ENCODE assay signal across 12 cellular contexts in the genomic region with DNA sequence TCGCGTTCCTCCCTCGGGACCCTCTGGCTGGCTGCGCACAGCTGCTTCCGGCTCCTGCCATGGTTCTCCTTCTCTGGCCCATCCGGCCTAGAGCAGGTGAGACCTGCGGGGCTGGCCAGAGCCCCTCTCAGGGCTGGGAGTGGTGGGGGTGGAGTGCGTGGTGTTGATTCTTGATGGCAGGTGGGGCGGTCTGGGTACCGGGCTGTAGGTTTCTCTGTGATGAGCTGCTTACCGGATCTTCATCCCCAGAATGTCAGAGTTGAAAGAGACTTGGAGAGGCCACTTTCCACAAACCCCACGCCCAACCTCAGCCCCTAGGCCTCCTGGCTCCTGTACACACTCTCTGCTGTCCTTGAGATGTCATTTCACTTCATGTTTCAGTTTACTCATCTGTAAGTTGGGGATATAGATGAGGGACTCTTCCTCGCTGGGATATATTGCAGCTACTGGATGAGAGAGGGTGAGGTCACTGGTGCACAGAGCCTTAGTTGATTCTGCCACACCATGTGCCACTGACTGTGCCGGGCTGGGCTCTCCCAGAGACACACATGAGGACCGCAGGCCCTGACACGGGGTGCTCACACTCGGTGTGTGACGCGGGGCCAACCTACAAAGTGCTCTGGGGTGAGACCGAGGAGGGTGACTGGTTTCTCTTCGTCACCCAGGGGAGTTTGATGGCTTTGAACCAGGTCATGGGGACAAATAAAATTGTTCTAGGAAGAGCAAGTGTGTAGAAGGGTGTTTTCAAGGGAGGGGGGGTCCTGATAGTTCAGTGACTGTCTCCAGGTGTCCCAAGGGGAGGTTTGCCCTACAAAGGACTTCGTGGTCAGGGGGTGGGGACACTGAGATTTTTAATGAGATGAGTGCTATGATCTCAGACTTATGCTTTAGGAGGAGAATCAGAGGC. TPM values are rescaled to one million over a fixed set of nuclear protein-coding genes. Genes with fewer than 3 reads are reported as not detected.
DNase-seq lines count a peak whose midpoint lies in the region; ATAC-seq and TF ChIP-seq lines count a peak whose summit lies in the region.
"Had no signal": no experiment of that assay in that cellular context is flagged by ENCODE, and none has a peak within 500 bp of the region (broad histone marks: within the 10 kb centered on the region; RNA-seq: fewer than 3 reads in every experiment).

No MANE protein-coding gene starts in this region.

- H3K36me3 Mint-ChIP-seq in activated naive CD4-positive, alpha-beta T cell treated with anti-CD3 and anti-CD28 coated beads, Interleukin-2, amount 50 U/mL, for 72 hours: no peaks in the 10 kb centered on the region
- peaks cover 6% of the 10 kb centered on the region for H3K36me3 Mint-ChIP-seq in activated naive CD4-positive, alpha-beta T cell treated with anti-CD3 and anti-CD28 coated beads for 36 hours (ENCODE audit: low read depth)
- peaks cover 18% of the 10 kb centered on the region for H3K36me3 Mint-ChIP-seq in central memory CD8-positive, alpha-beta T cell (ENCODE audit: insufficient read depth)

- no peak for TF ChIP-seq POLR2A in testis (IDR thresholded peaks at IDR 0.05)

- no peaks in the 10 kb centered on the region for H3K36me3 ChIP-seq in testis (ENCODE audit: low read depth, missing control alignments)
- H3K36me3 ChIP-seq: breast epithelium had no signal

- peak overlapping the region; percentile 3 to 12 for H3K27ac Mint-ChIP-seq in activated naive CD4-positive, alpha-beta T cell treated with anti-CD3 and anti-CD28 coated beads, Interleukin-2, amount 50 U/mL, for 72 hours
- H3K27ac Mint-ChIP-seq in activated naive CD4-positive, alpha-beta T cell treated with anti-CD3 and anti-CD28 coated beads for 36 hours: no peak overlapping the region
- peak overlapping the region; percentile 86 for H3K27ac Mint-ChIP-seq in central memory CD8-positive, alpha-beta T cell (ENCODE audit: low read depth)

- CTCF ChIA-PET in activated naive CD4-positive, alpha-beta T cell treated with anti-CD3 and anti-CD28 coated beads for 36 hours (lab: Charles Lee): interaction anchor here (2.1 kb wide), 1 partner anchor 13 kb away, joined by 7 read pairs; no protein-coding TSS in a partner anchor

- H3K4me3 Mint-ChIP-seq in activated naive CD4-positive, alpha-beta T cell treated with anti-CD3 and anti-CD28 coated beads for 36 hours: no peak overlapping the region
- peak overlapping the region; percentile 46 for H3K4me3 Mint-ChIP-seq in central memory CD8-positive, alpha-beta T cell

- peaks cover 20% of the 10 kb centered on the region for H3K4me1 ChIP-seq in testis

- intact Hi-C loops in activated naive CD4-positive, alpha-beta T cell treated with anti-CD3 and anti-CD28 coated beads for 36 hours (cut with micrococcal nuclease): loop anchor here (5.0 kb wide), 1 partner anchor 536 kb away; the partner anchor contains the start of gene ATP6V0E2
- intact Hi-C loops in testis (cut with DNase I; ENCODE audit: low total_unique reads): loop anchor here (5.0 kb wide), 1 partner anchor 36 kb away; no protein-coding TSS in a partner anchor

- H3K9me3 ChIP-seq in testis: no peaks in the 10 kb centered on the region
- H3K9me3 ChIP-seq: breast epithelium had no signal

- no peak overlapping the region for H3K27ac ChIP-seq in testis

- peaks cover 29% of the 10 kb centered on the region for H3K4me1 Mint-ChIP-seq in activated naive CD4-positive, alpha-beta T cell treated with anti-CD3 and anti-CD28 coated beads for 36 hours (ENCODE audit: low read depth)
- peaks cover 43% of the 10 kb centered on the region for H3K4me1 Mint-ChIP-seq in central memory CD8-positive, alpha-beta T cell

- WGBS in testis, 2 donors: 72 to 81% methylated on average over 14 to 22 of the region's 22 CpGs

- H3K27me3 ChIP-seq in testis: no peaks in the 10 kb centered on the region
- H3K27me3 ChIP-seq: breast epithelium had no signal

- peak overlapping the region; percentile 36 to 58 for H3K4me3 ChIP-seq in testis
- H3K4me3 ChIP-seq: breast epithelium had no signal

- no peak for TF ChIP-seq CTCF in testis (IDR thresholded peaks at IDR 0.05)

- no peak for DNase-seq in activated naive CD4-positive, alpha-beta T cell treated with anti-CD3 and anti-CD28 coated beads, Interleukin-2, amount 50 U/mL, for 72 hours (ENCODE audit: low spot score in 2 of 2)
- no peak for DNase-seq in activated naive CD4-positive, alpha-beta T cell treated with anti-CD3 and anti-CD28 coated beads for 36 hours
- DNase-seq in central memory CD8-positive, alpha-beta T cell (ENCODE audit: low spot score in 2 of 2): no peak
- DNase-seq in testis (no peak), mucosa of gallbladder (ENCODE audit: low spot score) (no peak), GM19240 (ENCODE audit: insufficient read length, low spot score) (no peak)
- no peak for DNase-seq in activated CD4-positive, alpha-beta T cell treated with anti-CD3 and anti-CD28 coated beads, Interleukin-2, amount 50 U/mL, for 4 hours
- DNase-seq: left cardiac atrium, NCI-H1694 treated with DMSO at 0.1 percent for 48 hours, RPMI8226 had no signal

- ATAC-seq in activated naive CD4-positive, alpha-beta T cell treated with anti-CD3 and anti-CD28 coated beads, Interleukin-2, amount 50 U/mL, for 72 hours: no peak
- peak; percentile 31 for ATAC-seq in HG03135 (IDR thresholded peaks at IDR 0.05; ENCODE audit: unreplicated experiment)
- ATAC-seq in central memory CD8-positive, alpha-beta T cell (replicated peaks; ENCODE audit: extremely low read depth, poor library complexity, severe bottlenecking): no peak
- ATAC-seq: left cardiac atrium had no signal

- H3K9me3 Mint-ChIP-seq in activated naive CD4-positive, alpha-beta T cell treated with anti-CD3 and anti-CD28 coated beads, Interleukin-2, amount 50 U/mL, for 72 hours: no peaks in the 10 kb centered on the region
- H3K9me3 Mint-ChIP-seq in activated naive CD4-positive, alpha-beta T cell treated with anti-CD3 and anti-CD28 coated beads for 36 hours: no peaks in the 10 kb centered on the region
- H3K9me3 Mint-ChIP-seq in central memory CD8-positive, alpha-beta T cell: no peaks in the 10 kb centered on the region

- H3K27me3 Mint-ChIP-seq in activated naive CD4-positive, alpha-beta T cell treated with anti-CD3 and anti-CD28 coated beads for 36 hours (ENCODE audit: low read depth): no peaks in the 10 kb centered on the region
- H3K27me3 Mint-ChIP-seq in central memory CD8-positive, alpha-beta T cell: no peaks in the 10 kb centered on the region

RNA-seq across cellular contexts. Expression of gene ZNF775, which starts 29.5 kb away (rescaled TPM):
- total RNA-seq in activated naive CD4-positive, alpha-beta T cell treated with anti-CD3 and anti-CD28 coated beads, Interleukin-2, amount 50 U/mL, for 72 hours: 1 to 10 TPM; 4.4 to 5.0 TPM
- 1 to 10 TPM; 4.5 to 5.2 TPM for total RNA-seq in activated naive CD4-positive, alpha-beta T cell treated with anti-CD3 and anti-CD28 coated beads for 36 hours
- total RNA-seq in testis (10 to 100 TPM; 11.0 to 14.1 TPM), mucosa of gallbladder (9.4 TPM)
- 5.2 TPM for polyA plus RNA-seq in testis (ENCODE audit: insufficient read depth, low read depth, low replicate concordance)

RNA-seq across cellular contexts. Expression of gene REPIN1, which starts 40.0 kb away (rescaled TPM):
- 10 to 100 TPM; 57.1 to 77.4 TPM for total RNA-seq in activated naive CD4-positive, alpha-beta T cell treated with anti-CD3 and anti-CD28 coated beads, Interleukin-2, amount 50 U/mL, for 72 hours
- total RNA-seq in activated naive CD4-positive, alpha-beta T cell treated with anti-CD3 and anti-CD28 coated beads for 36 hours: 10 to 100 TPM; 45.7 to 49.3 TPM
- total RNA-seq in testis (10 to 100 TPM; 59.1 to 73.9 TPM), mucosa of gallbladder (145 TPM)
- polyA plus RNA-seq in testis (ENCODE audit: insufficient read depth, low read depth, low replicate concordance): 45.4 TPM

RNA-seq across cellular contexts. Expression of gene GIMAP8, which starts 41.8 kb away (rescaled TPM):
- 10 to 100 TPM; 13.5 to 17.7 TPM for total RNA-seq in activated naive CD4-positive, alpha-beta T cell treated with anti-CD3 and anti-CD28 coated beads, Interleukin-2, amount 50 U/mL, for 72 hours
- total RNA-seq in activated naive CD4-positive, alpha-beta T cell treated with anti-CD3 and anti-CD28 coated beads for 36 hours: 1 to 10 TPM; 9.1 to 9.7 TPM
- 1 to 10 TPM; 3.8 TPM for total RNA-seq in testis
- polyA plus RNA-seq in testis (ENCODE audit: insufficient read depth, low read depth, low replicate concordance): 6.8 TPM
- 11.4 TPM for total RNA-seq in mucosa of gallbladder
